19 cellular contexts compared by ENCODE assay signal in genomic region chr15:101505610-101506337, GRCh38. TPM values are rescaled to one million over a fixed set of nuclear protein-coding genes. Genes with fewer than 3 reads are reported as not detected.
DNase-seq lines count a peak whose midpoint lies in the region; ATAC-seq and TF ChIP-seq lines count a peak whose summit lies in the region.
"Had no signal": no experiment of that assay in that cellular context is flagged by ENCODE, and none has a peak within 500 bp of the region (broad histone marks: within the 10 kb centered on the region; RNA-seq: fewer than 3 reads in every experiment).

No MANE protein-coding gene starts in this region.

- no peak for TF ChIP-seq EP300 in esophagus muscularis mucosa (IDR thresholded peaks at IDR 0.05)

- DNase-seq in right atrium auricular region (ENCODE audit: low spot score), result peak; percentile 42
- no peak for DNase-seq in left ventricle myocardium superior
- DNase-seq in esophagus muscularis mucosa (ENCODE audit: extremely low spot score), result peak; percentile 75
- no peak for DNase-seq in erythroblast (lab: John Stamatoyannopoulos, UW)
- no peak for DNase-seq in NCI-H1694 (lab: John Stamatoyannopoulos, UW)
- DNase-seq in NCI-H524 treated with DMSO at 0.1 percent for 48 hours (lab: John Stamatoyannopoulos, UW), result no peak
- DNase-seq: BE2C, Calu3, KG1, MV-4-11, NCI-H1417 treated with DMSO at 0.1 percent for 48 hours, NCI-H2029, NCI-H345, NCI-H526, SJCRH30 had no signal

- H3K27ac ChIP-seq in right atrium auricular region (no peak overlapping the region), esophagus muscularis mucosa (replicated peaks in 1 of 4) (no peak overlapping the region)
- H3K27ac ChIP-seq: SJCRH30 had no signal

- H3K4me3 ChIP-seq in right atrium auricular region, result no peak overlapping the region
- H3K4me3 ChIP-seq in esophagus muscularis mucosa, result no peak overlapping the region
- H3K4me3 ChIP-seq: GM23338, SJCRH30 had no signal

- no peaks in the 10 kb centered on the region for H3K27me3 ChIP-seq in right atrium auricular region
- peaks cover 0 to 18% (median 0%) of the 10 kb centered on the region in 4 donors for H3K27me3 ChIP-seq in esophagus muscularis mucosa
- H3K27me3 ChIP-seq: BE2C, SJCRH30 had no signal

- TF ChIP-seq CTCF in right atrium auricular region (IDR thresholded peaks at IDR 0.05), result no peak
- no peak for TF ChIP-seq CTCF in esophagus muscularis mucosa (IDR thresholded peaks at IDR 0.05)

- H3K36me3 ChIP-seq in right atrium auricular region (no peaks in the 10 kb centered on the region), esophagus muscularis mucosa (no peaks in the 10 kb centered on the region)
- H3K36me3 ChIP-seq: BE2C, SJCRH30 had no signal

- H3K9me3 ChIP-seq in right atrium auricular region (no peaks in the 10 kb centered on the region), esophagus muscularis mucosa (no peaks in the 10 kb centered on the region)
- H3K9me3 ChIP-seq: BE2C, SJCRH30 had no signal

- peaks cover 0 to 15% of the 10 kb centered on the region in 2 donors for H3K4me1 ChIP-seq in right atrium auricular region
- H3K4me1 ChIP-seq in esophagus muscularis mucosa, result peaks cover 9 to 15% (median 10%) of the 10 kb centered on the region in 4 donors
- H3K4me1 ChIP-seq: SJCRH30 had no signal

- ATAC-seq in left ventricle myocardium superior (no peak), GM21529 (IDR thresholded peaks at IDR 0.05; ENCODE audit: unreplicated experiment) (peak; percentile 36), HG02571 (IDR thresholded peaks at IDR 0.05; ENCODE audit: unreplicated experiment) (no peak)
- ATAC-seq: CD8-positive, alpha-beta T cell; GM23338 had no signal

- intact Hi-C loops in left ventricle myocardium superior (cut with micrococcal nuclease) (loop anchor here (10.0 kb wide), 1 partner anchor 201 kb away; no protein-coding TSS in a partner anchor), esophagus muscularis mucosa (cut with DNase I) (no loop called here)

- TF ChIP-seq POLR2A in esophagus muscularis mucosa (IDR thresholded peaks at IDR 0.05; ENCODE audit: low read depth) (no peak), erythroblast (IDR thresholded peaks at IDR 0.05; ENCODE audit: low read length) (no peak)

- 80% methylated on average over 18 of the region's 18 CpGs for WGBS in esophagus muscularis mucosa

RNA-seq across cellular contexts. Expression of gene PCSK6, which starts 16.3 kb away (rescaled TPM):
- total RNA-seq in right atrium auricular region (10 to 100 TPM; 14.4 to 19.9 TPM), left ventricle myocardium superior (31.9 TPM), esophagus muscularis mucosa (10 to 100 TPM; 13.6 to 24.1 (median 15.3) TPM)

Comparison
In these comparisons a context has a peak if more than half of its experiments do, and no peak if none do; other contexts are left out.
1. DNase-seq: peak in right atrium auricular region (single experiment) and esophagus muscularis mucosa (single experiment); none in left ventricle myocardium superior (single experiment), erythroblast (0 of 2), NCI-H1694 (single experiment) and NCI-H524 treated with DMSO at 0.1 percent for 48 hours (single experiment).